In genomic region chr3:114660124-114660523, GRCh38 we compare ENCODE assay signal across 12 cellular contexts.
DNase-seq lines count a peak whose midpoint lies in the region; ATAC-seq and TF ChIP-seq lines count a peak whose summit lies in the region.
"Had no signal": no experiment of that assay in that cellular context is flagged by ENCODE, and none has a peak within 500 bp of the region (broad histone marks: within the 10 kb centered on the region; RNA-seq: fewer than 3 reads in every experiment).

No MANE protein-coding gene starts in this region.

- peak; percentile 81 for DNase-seq in EH (ENCODE audit: low read depth)
- DNase-seq in astrocyte of the cerebellum (ENCODE audit: low read depth): peak; percentile 97
- DNase-seq in left ventricle myocardium superior: peak; percentile 35
- peak; percentile 73 for DNase-seq in retinal pigment epithelial cell (ENCODE audit: low read depth)
- DNase-seq in epidermal melanocyte (ENCODE audit: insufficient read length, low spot score): no peak
- DNase-seq in NK-92 treated with Interleukin-12 subunit alpha and Interleukin-12 subunit beta, amount 100 ng/mL, for 24 hours (lab: John Stamatoyannopoulos, UW): no peak
- DNase-seq: activated CD4-positive, alpha-beta memory T cell treated with anti-CD3 and anti-CD28 coated beads for 36 hours; CD4-positive, alpha-beta memory T cell had no signal

- TF ChIP-seq CTCF in astrocyte of the cerebellum (IDR thresholded peaks at IDR 0.05; ENCODE audit: low read depth, low read length, missing control alignments) (no peak), retinal pigment epithelial cell (conservative IDR thresholded peaks at IDR 0.05; ENCODE audit: low read depth, low read length) (no peak)

- ATAC-seq in left ventricle myocardium superior (peak; percentile 53), GM18907 (IDR thresholded peaks at IDR 0.05; ENCODE audit: unreplicated experiment) (no peak), HG02759 (IDR thresholded peaks at IDR 0.05; ENCODE audit: unreplicated experiment) (no peak)
- ATAC-seq: body of pancreas; stimulated activated memory B cell treated with anti-CD40 and anti-IgM and Interleukin-4, amounts not matched to agents 10 μg/mL and 1 μg/mL and 100 μg/mL, for 72 hours had no signal

- in situ Hi-C loops in astrocyte of the cerebellum (cut with HindIII; ENCODE audit: low sequenced_read_pairs): no loop called here

- no peak overlapping the region for H3K4me3 ChIP-seq in astrocyte of the cerebellum (ENCODE audit: low read depth, low read length)
- no peak overlapping the region for H3K4me3 ChIP-seq in retinal pigment epithelial cell (ENCODE audit: low read length)
- H3K4me3 ChIP-seq: body of pancreas had no signal

- intact Hi-C loops in left ventricle myocardium superior (cut with micrococcal nuclease): no loop called here

Comparison
In these comparisons a context has a peak if more than half of its experiments do, and no peak if none do; other contexts are left out.
1. DNase-seq: peak in EH (single experiment), astrocyte of the cerebellum (single experiment), left ventricle myocardium superior (single experiment) and retinal pigment epithelial cell (single experiment); none in epidermal melanocyte (single experiment) and NK-92 treated with Interleukin-12 subunit alpha and Interleukin-12 subunit beta, amount 100 ng/mL, for 24 hours (single experiment).